In the genomic region with DNA sequence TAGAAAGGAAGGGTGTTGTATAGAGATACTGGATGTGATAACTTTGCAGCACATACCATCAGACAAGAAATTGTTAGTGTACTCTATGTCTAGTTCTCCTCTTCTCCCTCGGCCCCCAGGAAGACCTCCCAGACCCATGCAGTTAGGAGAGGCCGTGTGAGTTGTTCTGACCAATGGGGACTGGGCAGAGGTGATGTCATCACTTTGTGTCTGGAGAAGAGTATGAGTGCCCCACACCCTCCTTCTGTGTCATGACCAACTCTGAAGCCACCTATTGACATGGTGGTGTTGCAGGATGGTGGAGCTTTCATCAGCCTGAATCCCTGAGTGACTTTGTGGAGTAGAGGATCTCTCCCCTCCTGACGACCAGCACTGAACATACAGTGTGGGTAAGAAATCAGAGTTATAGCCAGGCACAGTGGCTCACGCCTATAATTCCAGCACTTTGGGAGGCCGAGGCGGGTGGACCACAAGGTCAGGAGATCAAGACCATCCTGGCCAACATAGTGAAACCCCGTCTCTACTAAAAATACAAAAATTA, we compare ENCODE assay signal across 9 cellular contexts.
"Had no signal": no experiment of that assay in that cellular context is flagged by ENCODE, and none has a peak within 500 bp of the region (broad histone marks: within the 10 kb centered on the region; RNA-seq: fewer than 3 reads in every experiment).

No MANE protein-coding gene starts in this region.

- H3K27ac ChIP-seq: KMS-11 had no signal

- DNase-seq: H9, HCEC 1CT, Karpas-422, KBM-7 had no signal

- H2AFZ ChIP-seq: GM23338 had no signal

- H3K4me2 ChIP-seq: GM23338, KMS-11 had no signal

- FAIRE-seq: H1, H54, HTR-8/SVneo had no signal

- H3K9ac ChIP-seq: KMS-11 had no signal

- H3K4me3 ChIP-seq: GM23338 had no signal

- ATAC-seq: GM23338 had no signal
